ENCODE assay signal across 9 cellular contexts in the genomic region with DNA sequence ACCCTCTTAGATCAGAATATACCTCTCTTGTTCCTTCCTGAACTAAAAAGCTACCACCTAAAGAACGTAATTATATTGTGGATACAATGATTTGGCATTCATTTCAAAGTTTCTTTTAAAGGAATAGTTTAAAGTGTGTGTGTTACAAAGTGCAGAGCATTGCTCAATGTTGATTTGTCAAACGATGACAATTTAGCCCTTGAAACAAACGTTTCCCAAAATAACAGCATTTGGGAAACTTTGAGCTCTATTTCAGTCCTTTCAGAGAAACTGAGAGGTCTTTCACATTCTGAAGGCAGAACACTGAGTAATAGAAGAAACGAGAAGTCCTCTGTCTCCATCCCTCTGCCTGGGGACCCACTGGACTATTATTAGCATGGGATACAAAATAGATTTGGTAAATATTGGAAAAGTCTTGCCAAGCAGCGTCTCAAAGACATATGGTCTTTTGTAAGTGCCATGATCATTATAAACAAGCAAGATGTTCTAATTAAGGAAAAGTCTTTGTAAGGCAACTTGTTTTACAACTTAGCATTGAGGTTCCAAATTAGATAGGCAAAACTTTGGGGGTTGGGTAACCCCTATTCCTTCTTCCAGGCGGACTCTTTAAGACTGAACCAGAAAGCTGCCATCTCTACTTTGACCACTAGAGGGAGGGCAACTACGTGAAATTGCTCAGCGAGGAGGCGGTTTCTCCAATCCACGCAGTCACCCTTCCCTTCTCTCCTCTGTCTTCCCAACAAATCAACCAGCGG.
DNase-seq lines count a peak whose midpoint lies in the region; FAIRE-seq and TF ChIP-seq lines count a peak whose summit lies in the region.
"Had no signal": no experiment of that assay in that cellular context is flagged by ENCODE, and none has a peak within 500 bp of the region (broad histone marks: within the 10 kb centered on the region; RNA-seq: fewer than 3 reads in every experiment).

No MANE protein-coding gene starts in this region.

- H3K4me3 ChIP-seq in GM23248 (peak overlapping the region; percentile 33; the same call in 1 of the 2 replicates), astrocyte of the cerebellum (ENCODE audit: low read depth, low read length) (no peak overlapping the region), sigmoid colon (no peak overlapping the region)
- H3K4me3 ChIP-seq: BLaER1 had no signal

- H3K27ac ChIP-seq in GM23248 (no peak overlapping the region), sigmoid colon (peak overlapping the region in 2 of 4 donors; percentile 32 to 41)
- H3K27ac ChIP-seq: BLaER1 had no signal

- no peaks in the 10 kb centered on the region for H3K9me2 ChIP-seq in GM23248 (ENCODE audit: insufficient read depth)

- intact Hi-C loops in sigmoid colon (cut with DNase I), result loop anchor here (1.0 to 2.0 kb wide), 2 partner anchors 1255 to 1460 kb away; no protein-coding TSS in a partner anchor

- no peak for TF ChIP-seq EP300 in sigmoid colon (IDR thresholded peaks at IDR 0.05)

- H3K9me3 ChIP-seq in GM23248 (ENCODE audit: low read depth), result no peaks in the 10 kb centered on the region
- H3K9me3 ChIP-seq in sigmoid colon, result no peaks in the 10 kb centered on the region
- H3K9me3 ChIP-seq: BLaER1 had no signal

- H3K79me2 ChIP-seq in GM23248 (ENCODE audit: insufficient read depth), result no peaks in the 10 kb centered on the region

- H2AFZ ChIP-seq in GM23248, result peak overlapping the region; percentile 80

- peak overlapping the region; percentile 63 for H3K4me2 ChIP-seq in GM23248 (ENCODE audit: unreplicated experiment)
- H3K4me2 ChIP-seq: BLaER1 had no signal

- in situ Hi-C loops in GM23248 (cut with MboI) (loop anchor here (25.0 kb wide), 1 partner anchor 1266 kb away; no protein-coding TSS in a partner anchor), astrocyte of the cerebellum (cut with HindIII; ENCODE audit: low sequenced_read_pairs) (loop anchor here (25.0 kb wide), 1 partner anchor 1466 kb away; no protein-coding TSS in a partner anchor)

- TF ChIP-seq CTCF in astrocyte of the cerebellum (IDR thresholded peaks at IDR 0.05; ENCODE audit: low read depth, low read length, missing control alignments) (peak; percentile 96), sigmoid colon (IDR thresholded peaks at IDR 0.05) (peak; percentile 46 to 88 (median 74))

- H3K36me3 ChIP-seq in GM23248 (ENCODE audit: low read depth) (no peaks in the 10 kb centered on the region), sigmoid colon (no peaks in the 10 kb centered on the region)
- H3K36me3 ChIP-seq: BLaER1 had no signal

- no peaks in the 10 kb centered on the region for H4K20me1 ChIP-seq in GM23248 (ENCODE audit: insufficient read depth)
- H4K20me1 ChIP-seq: BLaER1 had no signal

- DNase-seq in NCI-H524 (lab: John Stamatoyannopoulos, UW), result peak; percentile 19 to 70
- no peak for DNase-seq in NCI-H524 treated with DMSO at 0.1 percent for 48 hours (lab: John Stamatoyannopoulos, UW)
- DNase-seq in GM23248, result peak; percentile 74
- peak; percentile 56 for DNase-seq in LHCN-M2 (ENCODE audit: low read depth)
- DNase-seq in RCC 7860 (ENCODE audit: low spot score), result peak; percentile 16
- peak; percentile 54 for DNase-seq in astrocyte of the cerebellum (ENCODE audit: low read depth)
- DNase-seq in hippocampal formation (lab: John Stamatoyannopoulos, UW), result peak; percentile 59 to 73
- DNase-seq in sigmoid colon, result peak; percentile 75

- no peaks in the 10 kb centered on the region for H3K27me3 ChIP-seq in GM23248 (replicated peaks; ENCODE audit: insufficient read depth)
- no peaks in the 10 kb centered on the region for H3K27me3 ChIP-seq in sigmoid colon
- H3K27me3 ChIP-seq: BLaER1 had no signal

- H3F3A ChIP-seq in GM23248 (ENCODE audit: insufficient read depth), result no peaks in the 10 kb centered on the region

- FAIRE-seq in RCC 7860 (lab: Jason Lieb, UNC), result no peak

- peak overlapping the region; percentile 33; the same call in 1 of the 2 replicates for H3K9ac ChIP-seq in GM23248
- H3K9ac ChIP-seq: BLaER1 had no signal

- H3K4me1 ChIP-seq in GM23248 (ENCODE audit: insufficient read depth) (0 out of 2 replicates have a peak, but pooled peaks cover 8% of the 10 kb centered on the region), sigmoid colon (peaks cover 0 to 5% (median 0%) of the 10 kb centered on the region in 4 donors)
- H3K4me1 ChIP-seq: BLaER1 had no signal

- 5% methylated on average over 11 of the region's 11 CpGs for WGBS in GM23248 (ENCODE audit: low coverage in 1 of 2, low lambda C conversion rate in 2 of 2, missing lambda C conversion rate in 2 of 2), 2 experiments
- 20 to 27% methylated on average over 11 of the region's 11 CpGs for WGBS in sigmoid colon, 2 donors

- TF ChIP-seq POLR2A in sigmoid colon (IDR thresholded peaks at IDR 0.05), result no peak
